Comparison of ENCODE assay signal across 1 cellular context in genomic region chr6:89829591-89830384, GRCh38.
TF ChIP-seq lines count a peak whose summit lies in the region.

Gene CASP8AP2 (plus strand): TSS chr6:89829880.

TF ChIP-seq in K562, 482 proteins besides CTCF, POLR2A, EP300 and RAD21 (continued from another document and continues in another):
- TF ChIP-seq TAF15 (IDR thresholded peaks at IDR 0.05; ENCODE audit: low read depth, low read length) (no peak), CEBPZ (IDR thresholded peaks at IDR 0.05; ENCODE audit: borderline replicate concordance, low read depth, low read length) (no peak), ARHGAP35 (IDR thresholded peaks at IDR 0.05; ENCODE audit: partially characterized antibody) (no peak), E2F6 (IDR thresholded peaks at IDR 0.05; ENCODE audit: borderline replicate concordance in 1 of 2, extremely low read depth in 1 of 2, insufficient read depth in 1 of 2, insufficient read length in 1 of 2, low read depth in 1 of 2, low read length in 1 of 2, poor library complexity in 1 of 2, severe bottlenecking in 1 of 2) (peak; percentile 27 to 83), CCNT2 (IDR thresholded peaks at IDR 0.05; ENCODE audit: borderline replicate concordance, extremely low read depth, insufficient read length, low read depth, low read length) (no peak), SLC30A9 (CRISPR knock-in tag; IDR thresholded peaks at IDR 0.05) (no peak), HOMEZ (CRISPR knock-in tag; IDR thresholded peaks at IDR 0.05) (no peak), MAX (CRISPR knock-in tag; IDR thresholded peaks at IDR 0.05) (no peak), SMAD2 (IDR thresholded peaks at IDR 0.05; ENCODE audit: low read depth, low read length) (no peak), ZNF146 (CRISPR knock-in tag; IDR thresholded peaks at IDR 0.05; ENCODE audit: unreplicated experiment) (no peak), FOXA1 (IDR thresholded peaks at IDR 0.05; ENCODE audit: borderline replicate concordance) (no peak), ZBTB34 (CRISPR knock-in tag; IDR thresholded peaks at IDR 0.05) (no peak), TRIM28 (IDR thresholded peaks at IDR 0.05) (no peak), MTA3 (IDR thresholded peaks at IDR 0.05; ENCODE audit: borderline replicate concordance) (peak; percentile 39; the same call in 1 of the 2 replicates), ATF3 (IDR thresholded peaks at IDR 0.05) (no peak), ATF3 (CRISPR knock-in tag; conservative IDR thresholded peaks at IDR 0.05) (no peak), FOXJ2 (tag; IDR thresholded peaks at IDR 0.05) (no peak), SMAD1 (IDR thresholded peaks at IDR 0.05; ENCODE audit: low read depth, low read length, partially characterized antibody) (no peak), ERF (CRISPR knock-in tag; IDR thresholded peaks at IDR 0.05) (0 out of 2 replicates have a peak, but pooled peaks have one; percentile 41), ZNF318 (IDR thresholded peaks at IDR 0.05; ENCODE audit: borderline replicate concordance in 1 of 2, low read depth in 1 of 2) (no peak), ZNF639 (CRISPR knock-in tag; conservative IDR thresholded peaks at IDR 0.05 in 1 of 2, IDR thresholded peaks at IDR 0.05 in 1 of 2) (0 out of 4 replicates have a peak, but pooled peaks of 1 of the 2 experiments have one; percentile 7), MLLT1 (IDR thresholded peaks at IDR 0.05) (no peak), HNRNPH1 (optimal IDR thresholded peaks at IDR 0.05; ENCODE audit: low read depth, low read length) (no peak), ZSCAN29 (IDR thresholded peaks at IDR 0.05) (peak; percentile 64; the same call in 1 of the 2 replicates), CHD2 (IDR thresholded peaks at IDR 0.05; ENCODE audit: low read depth, low read length) (peak; percentile 45; the same call in 1 of the 2 replicates), TFAP4 (CRISPR knock-in tag; IDR thresholded peaks at IDR 0.05; ENCODE audit: borderline replicate concordance) (peak; percentile 61), USF1 (CRISPR knock-in tag; IDR thresholded peaks at IDR 0.05) (no peak; the same call in 1 of the 2 replicates), ZNF408 (CRISPR knock-in tag; IDR thresholded peaks at IDR 0.05; ENCODE audit: low read depth) (no peak), ZNF197 (CRISPR knock-in tag; IDR thresholded peaks at IDR 0.05; ENCODE audit: low read depth) (no peak), HNRNPUL1 (IDR thresholded peaks at IDR 0.05; ENCODE audit: low read length) (no peak), HES1 (IDR thresholded peaks at IDR 0.05; ENCODE audit: low read depth) (no peak)
